In genomic region chr4:121784975-121785374, GRCh38 we compare ENCODE assay signal across 12 cellular contexts. TPM values are rescaled to one million over a fixed set of nuclear protein-coding genes. Genes with fewer than 3 reads are reported as not detected.
A peak's percentile ranks its signal among the peaks of the same experiment; 100 is the strongest.
DNase-seq lines count a peak whose midpoint lies in the region; ATAC-seq and TF ChIP-seq lines count a peak whose summit lies in the region.
"Had no signal": no experiment of that assay in that cellular context is flagged by ENCODE, and none has a peak within 500 bp of the region (broad histone marks: within the 10 kb centered on the region; RNA-seq: fewer than 3 reads in every experiment).

No MANE protein-coding gene starts in this region.

- H3K27ac ChIP-seq in adrenal gland = no peak overlapping the region

- no peak for ATAC-seq in GM21723 (IDR thresholded peaks at IDR 0.05; ENCODE audit: unreplicated experiment)

- H3K36me3 ChIP-seq in adrenal gland (replicated peaks in 1 of 2) = no peaks in the 10 kb centered on the region

- 34 to 54% (median 43%) methylated on average over 2 of the region's 2 CpGs for WGBS in adrenal gland, 4 donors

- peaks cover 1% of the 10 kb centered on the region for H3K27me3 ChIP-seq in adrenal gland

- no peaks in the 10 kb centered on the region for H3K9me3 ChIP-seq in adrenal gland (replicated peaks in 1 of 3)

- TF ChIP-seq CTCF in fibroblast of pulmonary artery (IDR thresholded peaks at IDR 0.05; ENCODE audit: low read length, missing control alignments) = no peak
- no peak for TF ChIP-seq CTCF in adrenal gland (IDR thresholded peaks at IDR 0.05)

- intact Hi-C loops in adrenal gland (cut with DNase I) = no loop called here

- no peak for TF ChIP-seq POLR2A in adrenal gland (IDR thresholded peaks at IDR 0.05)

- H3K4me1 ChIP-seq in adrenal gland (replicated peaks in 1 of 2) = no peaks in the 10 kb centered on the region

- H3K4me3 ChIP-seq in fibroblast of pulmonary artery (replicated peaks; ENCODE audit: low read depth, low read length) = no peak overlapping the region
- H3K4me3 ChIP-seq in adrenal gland = no peak overlapping the region

- peak; percentile 94 for DNase-seq in GM04503 (ENCODE audit: low read depth)
- peak; percentile 31 for DNase-seq in SW480 (ENCODE audit: low spot score)
- peak; percentile 98 for DNase-seq in fibroblast of pulmonary artery (ENCODE audit: low read depth)
- peak; percentile 69 for DNase-seq in renal cortical epithelial cell (ENCODE audit: low read depth)
- DNase-seq in HT-29 (ENCODE audit: low spot score) = no peak
- DNase-seq in adrenal gland = no peak
- no peak for DNase-seq in medulla oblongata (ENCODE audit: extremely low spot score)
- DNase-seq: DMS79; islet precursor cell; stimulated activated naive CD4-positive, alpha-beta T cell treated with Interleukin-2 at 50 U/mL for 16 hours; T-helper 1 cell had no signal

RNA-seq across cellular contexts. Expression of gene EXOSC9, which starts 16.1 kb away (rescaled TPM):
- total RNA-seq in renal cortical epithelial cell (18.1 and 38.6 TPM in 2 replicates), adrenal gland (10 to 100 TPM; 10.6 to 26.4 (median 15.2) TPM)
- 19.0 and 24.6 TPM in 2 replicates for total RNA-seq in HT-29 (2014; rRNA removed; shearing (Covaris generic))
- polyA plus RNA-seq in adrenal gland = 10 to 100 TPM; 25.4 to 35.4 (median 32.9) TPM

RNA-seq across cellular contexts. Expression of gene SMIM43, which starts 20.0 kb away (rescaled TPM):
- total RNA-seq in renal cortical epithelial cell = 0.30 and 0.69 TPM in 2 replicates
- total RNA-seq in HT-29 (2014; rRNA removed; shearing (Covaris generic)) = not detected in 2 replicates
- under 1 TPM in 1 of 8 donors, not detected in 7; 0.14 TPM for total RNA-seq in adrenal gland
- under 1 TPM in 2 of 3 donors, not detected in 1; 0.16 to 0.20 TPM for polyA plus RNA-seq in adrenal gland

RNA-seq across cellular contexts. Expression of gene CCNA2, which starts 38.7 kb away (rescaled TPM):
- total RNA-seq in renal cortical epithelial cell = 2.5 and 43.2 TPM in 2 replicates
- 90.9 and 94.6 TPM in 2 replicates for total RNA-seq in HT-29 (2014; rRNA removed; shearing (Covaris generic))
- 1 to 10 TPM in 6 of 8 donors, under 1 TPM in 2; 0.24 to 4.9 (median 2.0) TPM for total RNA-seq in adrenal gland
- 1 to 10 TPM in 2 of 3 donors, under 1 TPM in 1; 0.98 to 3.9 (median 2.7) TPM for polyA plus RNA-seq in adrenal gland

Comparison
In these comparisons a context has a peak if more than half of its experiments do, and no peak if none do; other contexts are left out.
1. DNase-seq: peak in GM04503 (single experiment), SW480 (single experiment), fibroblast of pulmonary artery (single experiment) and renal cortical epithelial cell (single experiment); none in HT-29 (single experiment), adrenal gland (0 of 7) and medulla oblongata (single experiment).